8 cellular contexts compared by ENCODE assay signal in the genomic region with DNA sequence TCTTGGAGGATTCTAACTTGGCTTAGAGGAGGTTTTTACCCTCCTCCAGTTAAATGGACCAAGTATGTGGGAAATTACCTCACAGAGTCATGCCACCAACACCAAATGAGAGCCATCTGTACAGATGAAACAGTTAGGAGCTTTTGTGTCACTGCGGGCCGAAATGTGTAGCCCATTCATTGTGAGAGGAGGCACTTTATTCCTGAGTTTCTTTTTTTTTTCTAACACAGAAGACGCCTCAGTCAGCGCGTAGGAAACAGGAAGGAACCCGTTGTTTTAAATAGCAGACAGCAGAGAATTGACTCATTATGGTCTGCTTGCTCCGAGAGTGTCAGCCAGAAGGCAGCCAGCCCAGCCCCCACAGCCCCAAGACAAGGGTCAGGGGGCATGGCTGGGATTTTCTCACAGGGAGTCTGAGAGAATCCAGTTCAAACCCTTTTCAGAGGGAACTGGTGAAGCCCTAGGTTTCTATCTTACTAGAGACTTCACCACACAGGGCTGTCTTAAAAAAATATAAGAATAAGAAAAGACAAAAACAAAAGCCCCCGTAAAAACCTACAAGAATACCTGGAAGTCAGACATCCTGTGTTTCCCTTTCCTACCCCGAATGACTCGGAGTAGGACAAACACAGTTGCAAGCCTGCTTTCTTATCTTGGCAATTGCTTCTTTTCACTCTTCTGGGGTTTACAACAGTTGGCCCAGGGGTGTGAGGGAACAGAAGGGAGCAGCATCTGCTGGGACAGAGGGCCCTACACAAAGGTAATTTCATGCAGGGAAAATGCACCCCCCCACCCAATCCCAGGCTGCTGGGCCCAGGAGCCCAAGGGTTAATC.
DNase-seq lines count a peak whose midpoint lies in the region; ATAC-seq and TF ChIP-seq lines count a peak whose summit lies in the region.

No MANE protein-coding gene starts in this region.

- H3K4me3 ChIP-seq in heart right ventricle = peak overlapping the region in 6 of 10 donors; percentile 26 to 36 (median 34)

- H3K4me3 Mint-ChIP-seq in activated naive CD8-positive, alpha-beta T cell = peak overlapping the region; percentile 55

- H3K27ac ChIP-seq in heart right ventricle = peak overlapping the region; percentile 62 to 97 (median 88)

- H3K9me3 ChIP-seq in heart right ventricle = peaks cover 0 to 30% (median 15%) of the 10 kb centered on the region in 11 donors

- in situ Hi-C loops in GM13976 (cut with MboI; ENCODE audit: low sequenced_read_pairs, unreplicated experiment) = no loop called here

- intact Hi-C loops in heart right ventricle (cut with DNase I) = loop anchor here in 7 of 10 donors (2.0 to 10.0 kb wide), 10 partner anchors 50 to 925 kb away; partner anchors contain the start of gene ZEB1 (in 1 of the 7)

- H3K36me3 ChIP-seq in heart right ventricle = no peaks in the 10 kb centered on the region

- WGBS in heart right ventricle, 2 donors = 29 to 49% methylated on average over 10 of the region's 10 CpGs

- H3K9me3 Mint-ChIP-seq in activated naive CD8-positive, alpha-beta T cell (ENCODE audit: low read depth) = peaks cover 18% of the 10 kb centered on the region

- H3K4me1 Mint-ChIP-seq in activated naive CD8-positive, alpha-beta T cell (ENCODE audit: low read depth) = peaks cover 18% of the 10 kb centered on the region

- peak overlapping the region; percentile 66 for H3K27ac Mint-ChIP-seq in activated naive CD8-positive, alpha-beta T cell

- no peaks in the 10 kb centered on the region for H3K27me3 ChIP-seq in heart right ventricle

- TF ChIP-seq CTCF in GM13976 (IDR thresholded peaks at IDR 0.05; ENCODE audit: borderline replicate concordance, control extremely low read depth, extremely low read depth, insufficient read depth, missing control alignments) = no peak
- no peak for TF ChIP-seq CTCF in heart right ventricle (IDR thresholded peaks at IDR 0.05)

- peaks cover 22% of the 10 kb centered on the region for H3K36me3 Mint-ChIP-seq in activated naive CD8-positive, alpha-beta T cell

- H3K27me3 Mint-ChIP-seq in activated naive CD8-positive, alpha-beta T cell = no peaks in the 10 kb centered on the region

- ATAC-seq in HG02571 (IDR thresholded peaks at IDR 0.05; ENCODE audit: unreplicated experiment) (peak; percentile 75), heart right ventricle (peak; percentile 82 to 95 (median 89))

- DNase-seq in GM13976 (ENCODE audit: low spot score) (peak; percentile 74), NCI-H2171 treated with DMSO at 0.1 percent for 48 hours (lab: John Stamatoyannopoulos, UW) (peak; percentile 69), heart right ventricle (peak; percentile 72 to 83), putamen (ENCODE audit: low spot score) (peak; percentile 71), NCI-H2029 (lab: John Stamatoyannopoulos, UW) (no peak), NCI-H146 treated with DMSO at 0.1 percent for 48 hours (lab: John Stamatoyannopoulos, UW; ENCODE audit: unreplicated experiment) (no peak)

- H3K4me1 ChIP-seq in heart right ventricle = peaks cover 15 to 61% (median 47%) of the 10 kb centered on the region in 9 donors

Comparison
In these comparisons a context has a peak if more than half of its experiments do, and no peak if none do; other contexts are left out.
1. DNase-seq: peak in GM13976 (single experiment), NCI-H2171 treated with DMSO at 0.1 percent for 48 hours (single experiment), heart right ventricle (2 of 2) and putamen (single experiment); none in NCI-H2029 (single experiment) and NCI-H146 treated with DMSO at 0.1 percent for 48 hours (single experiment).